Comparison of ENCODE assay signal across 8 cellular contexts in genomic region chr7:25069900-25070443, GRCh38. TPM values are rescaled to one million over a fixed set of nuclear protein-coding genes. Genes with fewer than 3 reads are reported as not detected.
DNase-seq lines count a peak whose midpoint lies in the region; ATAC-seq and TF ChIP-seq lines count a peak whose summit lies in the region.

No MANE protein-coding gene starts in this region.

- in situ Hi-C loops in astrocyte of the spinal cord (cut with HindIII; ENCODE audit: low sequenced_read_pairs), result no loop called here

- peak overlapping the region; percentile 46 for H3K9ac ChIP-seq in skeletal muscle satellite cell (ENCODE audit: low read depth, low read length)

- H3K4me1 ChIP-seq in iPS DF 6.9 (ENCODE audit: control insufficient read depth, insufficient read depth, low read length), result no peaks in the 10 kb centered on the region
- H3K4me1 ChIP-seq in skeletal muscle satellite cell (ENCODE audit: control insufficient read depth, insufficient read depth, low read length), result peaks cover 7% of the 10 kb centered on the region

- DNase-seq in GM10266 (ENCODE audit: extremely low spot score) (peak; percentile 72), NCI-H128 (lab: John Stamatoyannopoulos, UW; ENCODE audit: unreplicated experiment) (peak; percentile 26), SKM-1 (lab: John Stamatoyannopoulos, UW; ENCODE audit: unreplicated experiment) (peak; percentile 62), astrocyte of the spinal cord (ENCODE audit: low read depth, low spot score) (peak; percentile 83), iPS DF 6.9 (ENCODE audit: low read depth, low spot score) (peak; percentile 55)

- H3K27me3 ChIP-seq in iPS DF 6.9 (ENCODE audit: control insufficient read depth, insufficient read depth, low read length), result no peaks in the 10 kb centered on the region
- H3K27me3 ChIP-seq in skeletal muscle satellite cell (ENCODE audit: control insufficient read depth, insufficient read depth, low read length), result no peaks in the 10 kb centered on the region

- no peaks in the 10 kb centered on the region for H3K36me3 ChIP-seq in iPS DF 6.9 (ENCODE audit: control insufficient read depth, insufficient read depth, low read length)
- no peaks in the 10 kb centered on the region for H3K36me3 ChIP-seq in skeletal muscle satellite cell (ENCODE audit: insufficient read depth, low read length)

- H3K27ac ChIP-seq in 22Rv1, result peak overlapping the region; percentile 35; the same call in 1 of the 2 replicates
- H3K27ac ChIP-seq in iPS DF 6.9 (ENCODE audit: low read length), result no peak overlapping the region

- peak; percentile 97 for TF ChIP-seq CTCF in 22Rv1 (IDR thresholded peaks at IDR 0.05)
- TF ChIP-seq CTCF in GM10266 (IDR thresholded peaks at IDR 0.05; ENCODE audit: control insufficient read depth, insufficient read depth, low read depth, missing control alignments), result peak; percentile 86
- TF ChIP-seq CTCF in astrocyte of the spinal cord (IDR thresholded peaks at IDR 0.05; ENCODE audit: low read depth, low read length), result peak; percentile 83

- H3K9me3 ChIP-seq in iPS DF 6.9 (ENCODE audit: control insufficient read depth, insufficient read depth, low read length), result no peaks in the 10 kb centered on the region
- no peaks in the 10 kb centered on the region for H3K9me3 ChIP-seq in skeletal muscle satellite cell (replicated peaks; ENCODE audit: low read length)

- H3K4me2 ChIP-seq in skeletal muscle satellite cell (ENCODE audit: low read length), result peak overlapping the region; percentile 71

- H3K4me3 ChIP-seq in astrocyte of the spinal cord (ENCODE audit: low read depth, low read length) (peak overlapping the region; percentile 6), iPS DF 6.9 (ENCODE audit: low read length) (no peak overlapping the region), skeletal muscle satellite cell (ENCODE audit: low read length) (peak overlapping the region; percentile 40)

- ATAC-seq in GM19452 (IDR thresholded peaks at IDR 0.05; ENCODE audit: unreplicated experiment), result no peak

- WGBS in iPS DF 6.9 (ENCODE audit: insufficient coverage, insufficient read length), result no CpG with 5 or more reads among the region's 11 CpGs

RNA-seq across cellular contexts. Expression of gene CYCS, which starts 55.1 kb away (rescaled TPM):
- 60.8 and 69.0 TPM in 2 replicates for total RNA-seq in skeletal muscle satellite cell (2012; rRNA removed)

Comparison
In these comparisons a context has a peak if more than half of its experiments do, and no peak if none do; other contexts are left out.
1. DNase-seq: peak in every context shown above with its lines; median percentile 83 in astrocyte of the spinal cord; 72 in GM10266; 62 in SKM-1; 55 in iPS DF 6.9; 26 in NCI-H128.